In the genomic region with DNA sequence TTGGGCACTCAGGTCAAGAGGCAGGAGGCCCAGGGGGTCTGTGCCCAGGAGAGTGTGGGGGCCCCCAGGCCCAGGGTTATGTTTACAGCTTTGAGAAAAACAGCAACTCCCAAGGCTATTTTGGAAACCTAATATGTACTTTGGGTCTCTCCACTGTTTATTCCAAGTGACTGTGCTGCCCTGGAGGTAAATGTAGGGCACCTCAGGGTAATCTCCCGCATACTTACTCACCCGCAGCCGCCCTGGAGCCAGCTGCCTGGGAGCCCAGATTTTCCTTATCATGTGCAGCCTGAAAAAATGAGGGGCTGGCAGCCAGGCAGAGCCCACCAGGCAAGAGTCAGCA, we compare ENCODE assay signal across 1 cellular context.
TF ChIP-seq lines count a peak whose summit lies in the region.

No MANE protein-coding gene starts in this region.

TF ChIP-seq in HepG2, 621 proteins besides CTCF, POLR2A, EP300 and RAD21:
- TF ChIP-seq RXRB (CRISPR knock-in tag; IDR thresholded peaks at IDR 0.05; ENCODE audit: borderline replicate concordance) (no peak), CBFB (CRISPR knock-in tag; IDR thresholded peaks at IDR 0.05) (no peak), ZBTB21 (CRISPR knock-in tag; IDR thresholded peaks at IDR 0.05) (no peak), ZNF766 (CRISPR knock-in tag; IDR thresholded peaks at IDR 0.05; ENCODE audit: borderline replicate concordance) (no peak), ARNT2 (CRISPR knock-in tag; IDR thresholded peaks at IDR 0.05; ENCODE audit: low read depth) (peak; percentile 11; the same call in 1 of the 2 replicates), ZFP36L1 (CRISPR knock-in tag; IDR thresholded peaks at IDR 0.05) (no peak), MEF2D (CRISPR knock-in tag; IDR thresholded peaks at IDR 0.05) (no peak), IRX3 (CRISPR knock-in tag; IDR thresholded peaks at IDR 0.05; ENCODE audit: borderline replicate concordance, low read depth) (no peak), ZNF615 (CRISPR knock-in tag; IDR thresholded peaks at IDR 0.05; ENCODE audit: borderline replicate concordance) (no peak), MIER3 (CRISPR knock-in tag; IDR thresholded peaks at IDR 0.05; ENCODE audit: borderline replicate concordance) (no peak), DMAP1 (CRISPR knock-in tag; IDR thresholded peaks at IDR 0.05) (no peak), TCF7L2 (IDR thresholded peaks at IDR 0.05; ENCODE audit: low read depth, low read length) (no peak), ZNF431 (CRISPR knock-in tag; IDR thresholded peaks at IDR 0.05; ENCODE audit: borderline replicate concordance, low read depth) (no peak), NFKB2 (CRISPR knock-in tag; IDR thresholded peaks at IDR 0.05; ENCODE audit: borderline replicate concordance) (0 out of 2 replicates have a peak, but pooled peaks have one; percentile 11), ZFAT (CRISPR knock-in tag; conservative IDR thresholded peaks at IDR 0.05) (no peak), ZNF333 (CRISPR knock-in tag; IDR thresholded peaks at IDR 0.05; ENCODE audit: borderline replicate concordance) (no peak), ZNF605 (CRISPR knock-in tag; IDR thresholded peaks at IDR 0.05) (no peak), ZNF780A (CRISPR knock-in tag; IDR thresholded peaks at IDR 0.05) (no peak), MZF1 (CRISPR knock-in tag; IDR thresholded peaks at IDR 0.05; ENCODE audit: borderline replicate concordance) (no peak), CHD4 (IDR thresholded peaks at IDR 0.05; ENCODE audit: borderline replicate concordance, low read length) (peak; percentile 97; the same call in 1 of the 2 replicates), ZNF775 (CRISPR knock-in tag; IDR thresholded peaks at IDR 0.05; ENCODE audit: borderline replicate concordance) (no peak), ZNF543 (CRISPR knock-in tag; IDR thresholded peaks at IDR 0.05) (peak; percentile 20; the same call in 1 of the 2 replicates), ARNTL (CRISPR knock-in tag; IDR thresholded peaks at IDR 0.05) (no peak), TBX3 (IDR thresholded peaks at IDR 0.05; ENCODE audit: borderline replicate concordance) (no peak), HHEX (CRISPR knock-in tag; IDR thresholded peaks at IDR 0.05) (no peak), ZNF281 (CRISPR knock-in tag; IDR thresholded peaks at IDR 0.05; ENCODE audit: borderline replicate concordance) (no peak), IKZF5 (CRISPR knock-in tag; IDR thresholded peaks at IDR 0.05) (no peak), MTA1 (CRISPR knock-in tag; IDR thresholded peaks at IDR 0.05; ENCODE audit: borderline replicate concordance) (no peak), FOXK2 (IDR thresholded peaks at IDR 0.05) (no peak), SMARCE1 (IDR thresholded peaks at IDR 0.05; ENCODE audit: borderline replicate concordance) (no peak), ZNF710 (CRISPR knock-in tag; IDR thresholded peaks at IDR 0.05; ENCODE audit: borderline replicate concordance) (no peak), HDAC1 (CRISPR knock-in tag; IDR thresholded peaks at IDR 0.05) (no peak), SOX13 (IDR thresholded peaks at IDR 0.05) (no peak), SOX13 (CRISPR knock-in tag; conservative IDR thresholded peaks at IDR 0.05 in 1 of 2, IDR thresholded peaks at IDR 0.05 in 1 of 2) (no peak)
- TF ChIP-seq, protein P1, sequence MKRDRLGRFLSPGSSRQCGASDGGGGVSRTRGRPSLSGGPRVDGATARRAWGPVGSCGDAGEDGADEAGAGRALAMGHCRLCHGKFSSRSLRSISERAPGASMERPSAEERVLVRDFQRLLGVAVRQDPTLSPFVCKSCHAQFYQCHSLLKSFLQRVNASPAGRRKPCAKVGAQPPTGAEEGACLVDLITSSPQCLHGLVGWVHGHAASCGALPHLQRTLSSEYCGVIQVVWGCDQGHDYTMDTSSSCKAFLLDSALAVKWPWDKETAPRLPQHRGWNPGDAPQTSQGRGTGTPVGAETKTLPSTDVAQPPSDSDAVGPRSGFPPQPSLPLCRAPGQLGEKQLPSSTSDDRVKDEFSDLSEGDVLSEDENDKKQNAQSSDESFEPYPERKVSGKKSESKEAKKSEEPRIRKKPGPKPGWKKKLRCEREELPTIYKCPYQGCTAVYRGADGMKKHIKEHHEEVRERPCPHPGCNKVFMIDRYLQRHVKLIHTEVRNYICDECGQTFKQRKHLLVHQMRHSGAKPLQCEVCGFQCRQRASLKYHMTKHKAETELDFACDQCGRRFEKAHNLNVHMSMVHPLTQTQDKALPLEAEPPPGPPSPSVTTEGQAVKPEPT (CRISPR knock-in tag; IDR thresholded peaks at IDR 0.05; ENCODE audit: low read depth), result no peak
